In genomic region chr22:35399678-35400334, GRCh38 we compare ENCODE assay signal across 1 cellular context.
TF ChIP-seq lines count a peak whose summit lies in the region.

MCM5 (plus strand) TSS chr22:35400140; CDS start chr22:35400439, 299 bp downstream.

TF ChIP-seq in WTC11, 78 proteins besides CTCF, POLR2A, EP300 and RAD21 (continued from another document):
- 0 out of 2 replicates have a peak, but pooled peaks have one; percentile 24 for TF ChIP-seq PREB (CRISPR knock-in tag; IDR thresholded peaks at IDR 0.05; ENCODE audit: borderline replicate concordance)
- no peak; the same call in 1 of the 2 replicates for TF ChIP-seq CREB1 (CRISPR knock-in tag; IDR thresholded peaks at IDR 0.05)
- TF ChIP-seq FOXP4 (CRISPR knock-in tag; IDR thresholded peaks at IDR 0.05) = 0 out of 2 replicates have a peak, but pooled peaks have one; percentile 62
- TF ChIP-seq E2F5 (CRISPR knock-in tag; IDR thresholded peaks at IDR 0.05) = peak; percentile 99
- TF ChIP-seq ATF1 (CRISPR knock-in tag; IDR thresholded peaks at IDR 0.05) = no peak
- TF ChIP-seq CREM (CRISPR knock-in tag; IDR thresholded peaks at IDR 0.05) = peak; percentile 35; the same call in 1 of the 2 replicates
- TF ChIP-seq SP1 (CRISPR knock-in tag; conservative IDR thresholded peaks at IDR 0.05) = peak; percentile 87
- no peak for TF ChIP-seq ZNF416 (CRISPR knock-in tag; IDR thresholded peaks at IDR 0.05)
- peak; percentile 77 for TF ChIP-seq ETV6 (CRISPR knock-in tag; IDR thresholded peaks at IDR 0.05)
- TF ChIP-seq NR3C1 (CRISPR knock-in tag; conservative IDR thresholded peaks at IDR 0.05; ENCODE audit: low read depth) = 0 out of 2 replicates have a peak, but pooled peaks have one; percentile 69
- no peak for TF ChIP-seq ATF6 (CRISPR knock-in tag; IDR thresholded peaks at IDR 0.05)
- no peak for TF ChIP-seq MXD4 (CRISPR knock-in tag; IDR thresholded peaks at IDR 0.05; ENCODE audit: borderline replicate concordance)
- TF ChIP-seq JAZF1 (CRISPR knock-in tag; IDR thresholded peaks at IDR 0.05) = no peak
- no peak for TF ChIP-seq ERG (CRISPR knock-in tag; IDR thresholded peaks at IDR 0.05)
- no peak for TF ChIP-seq CDX4 (CRISPR knock-in tag; IDR thresholded peaks at IDR 0.05; ENCODE audit: borderline replicate concordance)
- TF ChIP-seq CBFB (CRISPR knock-in tag; IDR thresholded peaks at IDR 0.05; ENCODE audit: low read depth) = peak; percentile 85; the same call in 1 of the 2 replicates
- no peak for TF ChIP-seq ZNF423 (CRISPR knock-in tag; IDR thresholded peaks at IDR 0.05)
- peak; percentile 86 for TF ChIP-seq FOXK1 (CRISPR knock-in tag; IDR thresholded peaks at IDR 0.05)
- no peak for TF ChIP-seq MLX (CRISPR knock-in tag; IDR thresholded peaks at IDR 0.05)
- TF ChIP-seq FOXP1 (CRISPR knock-in tag; IDR thresholded peaks at IDR 0.05; ENCODE audit: borderline replicate concordance) = peak; percentile 82; the same call in 1 of the 2 replicates
- no peak for TF ChIP-seq ZNF317 (CRISPR knock-in tag; IDR thresholded peaks at IDR 0.05; ENCODE audit: borderline replicate concordance, low read depth)
